In genomic region chr12:389138-390096, GRCh38 we compare ENCODE assay signal across 8 cellular contexts. TPM values are rescaled to one million over a fixed set of nuclear protein-coding genes. Genes with fewer than 3 reads are reported as not detected.
DNase-seq lines count a peak whose midpoint lies in the region; ATAC-seq and TF ChIP-seq lines count a peak whose summit lies in the region.

Gene KDM5A (minus strand): TSS chr12:389320. CDS start chr12:389091, 229 bp downstream.

- peaks cover 40% of the 10 kb centered on the region for H3K36me3 Mint-ChIP-seq in effector memory CD8-positive, alpha-beta T cell (ENCODE audit: insufficient read depth)

- H3K27ac Mint-ChIP-seq in effector memory CD8-positive, alpha-beta T cell: peak within 1 kb of the TSS; percentile 95 to 97

- peak within 1 kb of the TSS; percentile 91 to 92 for H3K4me3 Mint-ChIP-seq in effector memory CD8-positive, alpha-beta T cell

- H3K4me1 Mint-ChIP-seq in effector memory CD8-positive, alpha-beta T cell (ENCODE audit: low read depth in 2 of 2): peaks cover 23 to 34% of the 10 kb centered on the region in 2 donors

- no peak for TF ChIP-seq CTCF in AG09319 (IDR thresholded peaks at IDR 0.05; ENCODE audit: low read depth, low read length)

- H3K9me3 Mint-ChIP-seq in effector memory CD8-positive, alpha-beta T cell: peaks cover 0 to 2% of the 10 kb centered on the region in 2 donors

- DNase-seq in AG09319 (ENCODE audit: extremely low read depth, low read depth) (peak; percentile 85), mesenteric fat pad (ENCODE audit: low spot score) (peak; percentile 95)
- DNase-seq in activated CD4-positive, alpha-beta T cell treated with anti-CD3 and anti-CD28 coated beads, Interleukin-2, amount 50 U/mL, for 4 hours: peak; percentile 82 to 86
- peak; percentile 85 to 94 (median 85) for DNase-seq in effector memory CD8-positive, alpha-beta T cell
- DNase-seq in stimulated activated CD8-positive, alpha-beta memory T cell treated with anti-CD3 and anti-CD28 coated beads, Interleukin-15, amount 100 ng/mL, for 4 hours (ENCODE audit: low read depth in 2 of 2): peak; percentile 79 to 86
- DNase-seq in NK-92 treated with Interleukin-12 subunit alpha and Interleukin-12 subunit beta, amount 100 ng/mL, for 24 hours (lab: John Stamatoyannopoulos, UW): no peak

- no peaks in the 10 kb centered on the region for H3K27me3 Mint-ChIP-seq in effector memory CD8-positive, alpha-beta T cell

- ATAC-seq in GM19397 (IDR thresholded peaks at IDR 0.05; ENCODE audit: unreplicated experiment) (peak; percentile 93), HG03571 (IDR thresholded peaks at IDR 0.05; ENCODE audit: unreplicated experiment) (peak; percentile 86)
- peak; percentile 90 for ATAC-seq in effector memory CD8-positive, alpha-beta T cell (replicated peaks)

RNA-seq across cellular contexts. Expression of gene KDM5A, which starts in this region (rescaled TPM):
- total RNA-seq in mesenteric fat pad: 53.0 TPM
